In genomic region chr1:156245451-156246232, GRCh38 we compare ENCODE assay signal across 8 cellular contexts. TPM values are rescaled to one million over a fixed set of nuclear protein-coding genes. Genes with fewer than 3 reads are reported as not detected.
DNase-seq lines count a peak whose midpoint lies in the region; ATAC-seq and TF ChIP-seq lines count a peak whose summit lies in the region.

No MANE protein-coding gene starts in this region.

- ATAC-seq in Right ventricle myocardium superior (ENCODE audit: poor library complexity): peak; percentile 11
- ATAC-seq in HG02571 (IDR thresholded peaks at IDR 0.05; ENCODE audit: unreplicated experiment): no peak

- WGBS in neuronal stem cell (ENCODE audit: extremely low coverage in 2 of 2, insufficient read length in 2 of 2, insufficient replicate concordance in 1 of 2), 2 donors: no CpG with 5 or more reads among the region's 69 CpGs
- WGBS in mesenchymal stem cell: 90% methylated on average over 67 of the region's 69 CpGs

- DNase-seq in Right ventricle myocardium superior (no peak), cardiac septum (ENCODE audit: low spot score) (no peak), dorsolateral prefrontal cortex (peak in 2 of 10 donors; percentile 28 to 60), neuronal stem cell (ENCODE audit: low spot score) (no peak), mesenchymal stem cell (no peak), cerebellar nuclear complex (lab: John Stamatoyannopoulos, UW) (no peak)

- peak overlapping the region; percentile 72 for H3K4me3 Mint-ChIP-seq in T-helper 1 cell treated with Interleukin-12 subunit alpha and Interleukin-12 subunit beta and Interleukin-4 antibody, amounts not matched to agents 30 μg/mL and 1 μg/mL, for 36 hours

- H2AK5ac ChIP-seq in neuronal stem cell (ENCODE audit: low read depth, low read length) (no peak overlapping the region), mesenchymal stem cell (ENCODE audit: low read length, severe bottlenecking) (no peak overlapping the region)

- peaks cover 0 to 4% (median 0%) of the 10 kb centered on the region in 45 donors for H3K27me3 ChIP-seq in dorsolateral prefrontal cortex
- no peaks in the 10 kb centered on the region for H3K27me3 ChIP-seq in neuronal stem cell (ENCODE audit: control insufficient read depth in 3 of 3, insufficient read depth in 3 of 3, low read depth in 1 of 3, low read length in 3 of 3)
- H3K27me3 ChIP-seq in mesenchymal stem cell (ENCODE audit: control insufficient read depth in 1 of 2, insufficient read depth in 1 of 2, low read length in 2 of 2): peaks cover 0 to 30% of the 10 kb centered on the region in 2 experiments

- H3K4me2 ChIP-seq in neuronal stem cell (ENCODE audit: insufficient read depth, low read length, poor library complexity, severe bottlenecking): no peak overlapping the region
- H3K4me2 ChIP-seq in mesenchymal stem cell (ENCODE audit: low read length, poor library complexity, severe bottlenecking): no peak overlapping the region

- intact Hi-C loops in Right ventricle myocardium superior (cut with DNase I): no loop called here
- intact Hi-C loops in cardiac septum (cut with DNase I): no loop called here
- intact Hi-C loops in dorsolateral prefrontal cortex (cut with DNase I): no loop called here

- H3K4me3 ChIP-seq in dorsolateral prefrontal cortex (peak overlapping the region in 57 of 59 donors; percentile 1 to 71 (median 42)), neuronal stem cell (ENCODE audit: low read length in 2 of 2) (no peak overlapping the region), mesenchymal stem cell (ENCODE audit: insufficient read depth in 1 of 2, low read depth in 1 of 2, low read length in 2 of 2) (peak overlapping the region in 1 of 2 experiments; percentile 48)

- H3K27ac ChIP-seq in dorsolateral prefrontal cortex (peak overlapping the region in 57 of 59 donors; percentile 18 to 99 (median 96)), neuronal stem cell (replicated peaks; ENCODE audit: low read length) (no peak overlapping the region), mesenchymal stem cell (ENCODE audit: low read length, poor library complexity, severe bottlenecking) (no peak overlapping the region)

- H3K36me3 ChIP-seq in neuronal stem cell (replicated peaks in 1 of 2; ENCODE audit: control insufficient read depth in 2 of 2, insufficient read depth in 2 of 2, low read length in 2 of 2) (peaks cover 10 to 20% of the 10 kb centered on the region in 2 donors), mesenchymal stem cell (ENCODE audit: control insufficient read depth in 1 of 2, insufficient read depth in 2 of 2, low read depth in 1 of 2, low read length in 2 of 2) (peaks cover 19 to 57% of the 10 kb centered on the region in 2 experiments)

- H3K9ac ChIP-seq in neuronal stem cell (ENCODE audit: low read depth, low read length, poor library complexity): peak overlapping the region; percentile 16
- H3K9ac ChIP-seq in mesenchymal stem cell (ENCODE audit: low read length): no peak overlapping the region

- no peak overlapping the region for H2BK120ac ChIP-seq in neuronal stem cell (ENCODE audit: low read depth, low read length)
- H2BK120ac ChIP-seq in mesenchymal stem cell (ENCODE audit: low read depth, low read length): no peak overlapping the region

- H4K91ac ChIP-seq in neuronal stem cell (ENCODE audit: low read depth, low read length, poor library complexity): no peak overlapping the region
- H4K91ac ChIP-seq in mesenchymal stem cell (ENCODE audit: low read length): no peak overlapping the region

- H3K4me1 Mint-ChIP-seq in T-helper 1 cell treated with Interleukin-12 subunit alpha and Interleukin-12 subunit beta and Interleukin-4 antibody, amounts not matched to agents 30 μg/mL and 1 μg/mL, for 36 hours (ENCODE audit: low read depth): peaks cover 8% of the 10 kb centered on the region

- H3K4ac ChIP-seq in neuronal stem cell (ENCODE audit: low read length): no peak overlapping the region
- no peak overlapping the region for H3K4ac ChIP-seq in mesenchymal stem cell (ENCODE audit: low read depth in 1 of 2, low read length in 2 of 2)

- peaks cover 6% of the 10 kb centered on the region for H3K36me3 Mint-ChIP-seq in T-helper 1 cell treated with Interleukin-12 subunit alpha and Interleukin-12 subunit beta and Interleukin-4 antibody, amounts not matched to agents 30 μg/mL and 1 μg/mL, for 36 hours (ENCODE audit: low read depth)

- peaks cover 3% of the 10 kb centered on the region for H3K79me1 ChIP-seq in neuronal stem cell (ENCODE audit: low read depth, low read length)
- H3K79me1 ChIP-seq in mesenchymal stem cell (replicated peaks; ENCODE audit: low read length, poor library complexity, severe bottlenecking): no peaks in the 10 kb centered on the region

- H3K18ac ChIP-seq in neuronal stem cell (ENCODE audit: low read length) (peak overlapping the region; percentile 40), mesenchymal stem cell (ENCODE audit: low read depth in 1 of 2, low read length in 2 of 2) (no peak overlapping the region)

- peaks cover 2 to 17% of the 10 kb centered on the region in 2 donors for H3K4me1 ChIP-seq in neuronal stem cell (ENCODE audit: control insufficient read depth in 2 of 2, insufficient read depth in 1 of 2, low read depth in 1 of 2, low read length in 2 of 2)
- H3K4me1 ChIP-seq in mesenchymal stem cell (ENCODE audit: control insufficient read depth, insufficient read depth, low read depth, low read length): peaks cover 21% of the 10 kb centered on the region

- H3K14ac ChIP-seq in neuronal stem cell (ENCODE audit: low read length): peak overlapping the region; percentile 86
- H3K14ac ChIP-seq in mesenchymal stem cell (ENCODE audit: low read length in 2 of 2): no peak overlapping the region

- H2BK15ac ChIP-seq in neuronal stem cell (ENCODE audit: low read length) (peak overlapping the region; percentile 46), mesenchymal stem cell (ENCODE audit: low read depth, poor library complexity, severe bottlenecking) (no peak overlapping the region)

- H3K27me3 Mint-ChIP-seq in T-helper 1 cell treated with Interleukin-12 subunit alpha and Interleukin-12 subunit beta and Interleukin-4 antibody, amounts not matched to agents 30 μg/mL and 1 μg/mL, for 36 hours (ENCODE audit: low read depth): no peaks in the 10 kb centered on the region

- H3K9me3 ChIP-seq in neuronal stem cell (replicated peaks in 1 of 2; ENCODE audit: control insufficient read depth in 2 of 2, insufficient read depth in 1 of 2, low read depth in 1 of 2, low read length in 2 of 2) (no peaks in the 10 kb centered on the region), mesenchymal stem cell (ENCODE audit: control insufficient read depth, low read length) (no peaks in the 10 kb centered on the region)

- no peak overlapping the region for H2BK5ac ChIP-seq in neuronal stem cell (ENCODE audit: low read length)
- no peak overlapping the region for H2BK5ac ChIP-seq in mesenchymal stem cell (ENCODE audit: low read depth, low read length, poor library complexity, severe bottlenecking)

- H4K8ac ChIP-seq in neuronal stem cell (ENCODE audit: low read depth, low read length) (no peak overlapping the region), mesenchymal stem cell (ENCODE audit: low read length) (no peak overlapping the region)

- H3K27ac Mint-ChIP-seq in T-helper 1 cell treated with Interleukin-12 subunit alpha and Interleukin-12 subunit beta and Interleukin-4 antibody, amounts not matched to agents 30 μg/mL and 1 μg/mL, for 36 hours: peak overlapping the region; percentile 82

- H3K9me3 Mint-ChIP-seq in T-helper 1 cell treated with Interleukin-12 subunit alpha and Interleukin-12 subunit beta and Interleukin-4 antibody, amounts not matched to agents 30 μg/mL and 1 μg/mL, for 36 hours: no peaks in the 10 kb centered on the region

- no peak for TF ChIP-seq CTCF in dorsolateral prefrontal cortex (IDR thresholded peaks at IDR 0.05 in 54 of 56, conservative IDR thresholded peaks at IDR 0.05 in 2 of 56; ENCODE audit: low read depth in 1 of 56, partially characterized antibody in 56 of 56)

- no peak overlapping the region for H2AFZ ChIP-seq in neuronal stem cell (ENCODE audit: low read length)
- H2AFZ ChIP-seq in mesenchymal stem cell (ENCODE audit: low read depth, low read length): no peak overlapping the region

- H2BK12ac ChIP-seq in neuronal stem cell (ENCODE audit: low read length): no peak overlapping the region
- no peak overlapping the region for H2BK12ac ChIP-seq in mesenchymal stem cell (ENCODE audit: low read length in 2 of 2)

- H3K23ac ChIP-seq in neuronal stem cell (ENCODE audit: low read depth, low read length, poor library complexity): peak overlapping the region; percentile 90
- H3K23ac ChIP-seq in mesenchymal stem cell (ENCODE audit: low read length in 2 of 2): no peak overlapping the region

RNA-seq across cellular contexts. Expression of gene PAQR6, which starts 2.2 kb away (rescaled TPM):
- total RNA-seq in Right ventricle myocardium superior: 0.51 TPM
- 2.6 TPM for total RNA-seq in cardiac septum
- 100 to 1,000 TPM in 104 of 120 experiments, 10 to 100 TPM in 16; 50.9 to 507 (median 173) TPM for total RNA-seq in dorsolateral prefrontal cortex
- polyA plus RNA-seq in neuronal stem cell (2013, experiment 1 of 2): 8.8 TPM
- 8.7 TPM for polyA plus RNA-seq in neuronal stem cell (2013, experiment 2 of 2)
- polyA plus RNA-seq in mesenchymal stem cell (2013, experiment 1 of 2): 3.5 TPM
- polyA plus RNA-seq in mesenchymal stem cell (2013, experiment 2 of 2): 2.6 TPM

RNA-seq across cellular contexts. Expression of gene BGLAP, which starts 3.7 kb away (rescaled TPM):
- total RNA-seq in Right ventricle myocardium superior (0.83 TPM), cardiac septum (0.78 TPM), dorsolateral prefrontal cortex (1 to 10 TPM in 111 of 120 experiments, under 1 TPM in 7, not detected in 2; 0.67 to 8.6 (median 2.6) TPM)
- 0.85 TPM for polyA plus RNA-seq in neuronal stem cell (2013, experiment 1 of 2)
- 0.80 TPM for polyA plus RNA-seq in neuronal stem cell (2013, experiment 2 of 2)
- 0.29 TPM for polyA plus RNA-seq in mesenchymal stem cell (2013, experiment 1 of 2)
- polyA plus RNA-seq in mesenchymal stem cell (2013, experiment 2 of 2): 0.04 TPM

RNA-seq across cellular contexts. Expression of gene PMF1, which starts 32.8 kb away (rescaled TPM):
- total RNA-seq in Right ventricle myocardium superior: 64.8 TPM
- 54.3 TPM for total RNA-seq in cardiac septum
- 10 to 100 TPM; 16.6 to 45.3 (median 27.0) TPM for total RNA-seq in dorsolateral prefrontal cortex
- 103 TPM for polyA plus RNA-seq in neuronal stem cell (2013, experiment 1 of 2)
- polyA plus RNA-seq in neuronal stem cell (2013, experiment 2 of 2): 100 TPM
- 43.5 TPM for polyA plus RNA-seq in mesenchymal stem cell (2013, experiment 1 of 2)
- polyA plus RNA-seq in mesenchymal stem cell (2013, experiment 2 of 2): 45.8 TPM

RNA-seq across cellular contexts. Expression of gene SMG5, which starts 37.0 kb away (rescaled TPM):
- total RNA-seq in Right ventricle myocardium superior: 82.4 TPM
- 112 TPM for total RNA-seq in cardiac septum
- 100 to 1,000 TPM in 51 of 120 experiments, 10 to 100 TPM in 69; 66.8 to 160 (median 95.9) TPM for total RNA-seq in dorsolateral prefrontal cortex
- polyA plus RNA-seq in neuronal stem cell (2013, experiment 1 of 2): 36.6 TPM
- polyA plus RNA-seq in neuronal stem cell (2013, experiment 2 of 2): 35.4 TPM
- polyA plus RNA-seq in mesenchymal stem cell (2013, experiment 1 of 2): 27.9 TPM
- polyA plus RNA-seq in mesenchymal stem cell (2013, experiment 2 of 2): 28.1 TPM

RNA-seq across cellular contexts. Expression of gene TMEM79, which starts 38.5 kb away (rescaled TPM):
- total RNA-seq in Right ventricle myocardium superior (1.3 TPM), cardiac septum (2.2 TPM), dorsolateral prefrontal cortex (10 to 100 TPM in 4 of 120 experiments, 1 to 10 TPM in 116; 1.8 to 16.3 (median 4.2) TPM)
- polyA plus RNA-seq in neuronal stem cell (2013, experiment 1 of 2): 1.4 TPM
- polyA plus RNA-seq in neuronal stem cell (2013, experiment 2 of 2): 1.5 TPM
- polyA plus RNA-seq in mesenchymal stem cell (2013, experiment 1 of 2): 1.0 TPM
- 0.85 TPM for polyA plus RNA-seq in mesenchymal stem cell (2013, experiment 2 of 2)

Comparison
In these comparisons a context has a peak if more than half of its experiments do, and no peak if none do; other contexts are left out.
1. H3K27ac ChIP-seq: peak in dorsolateral prefrontal cortex (57 of 59); none in neuronal stem cell (single experiment) and mesenchymal stem cell (single experiment).
2. H3K4me3 ChIP-seq: peak in dorsolateral prefrontal cortex (57 of 59); none in neuronal stem cell (0 of 2).
3. RNA of gene PAQR6, which starts 2.2 kb away (total RNA-seq): 50.9 to 507 TPM in dorsolateral prefrontal cortex; 2.6 TPM in cardiac septum (single experiment) and 0.51 TPM in Right ventricle myocardium superior (single experiment); every median in the first group is over 10 times any median in the second.